9 cellular contexts compared by ENCODE assay signal in the genomic region with DNA sequence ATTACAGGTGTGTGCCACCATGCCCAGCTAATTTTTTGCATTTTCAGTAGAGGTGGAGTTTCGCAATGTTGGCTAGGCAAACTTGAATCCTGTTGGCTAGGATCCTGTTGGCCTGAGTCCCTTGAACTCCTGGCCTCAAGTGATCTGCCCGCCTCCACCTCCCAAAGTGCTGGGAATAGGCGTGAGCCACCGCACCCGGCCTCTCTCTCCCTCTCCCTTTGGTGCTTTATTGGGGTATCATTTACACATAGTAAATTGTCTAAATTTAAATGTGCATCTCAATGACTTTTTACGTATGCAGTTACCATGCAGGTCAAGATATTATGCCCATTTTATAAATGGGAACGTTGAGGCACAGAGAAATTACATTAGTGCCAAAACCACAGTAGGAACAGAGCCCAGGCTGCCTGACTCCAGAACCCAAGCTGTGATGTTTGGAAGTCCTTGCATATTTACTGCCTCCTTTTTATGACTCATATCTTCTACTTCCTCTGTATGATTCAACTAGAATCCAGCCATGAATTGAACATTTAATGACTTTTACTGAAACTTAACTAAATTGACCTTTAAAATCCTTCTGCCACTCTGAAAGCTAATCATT. TPM values are rescaled to one million over a fixed set of nuclear protein-coding genes. Genes with fewer than 3 reads are reported as not detected.
DNase-seq lines count a peak whose midpoint lies in the region; ATAC-seq and TF ChIP-seq lines count a peak whose summit lies in the region.
"Had no signal": no experiment of that assay in that cellular context is flagged by ENCODE, and none has a peak within 500 bp of the region (broad histone marks: within the 10 kb centered on the region; RNA-seq: fewer than 3 reads in every experiment).

No MANE protein-coding gene starts in this region.

- H3K9ac ChIP-seq in OCI-LY3 (ENCODE audit: low read length) (no peak overlapping the region), colonic mucosa (ENCODE audit: low read depth in 2 of 2, low read length in 2 of 2) (no peak overlapping the region)

- no peaks in the 10 kb centered on the region for H3K9me3 ChIP-seq in OCI-LY3 (ENCODE audit: insufficient read depth, low read length)
- no peaks in the 10 kb centered on the region for H3K9me3 ChIP-seq in colonic mucosa

- H3K36me3 ChIP-seq in OCI-LY3 (replicated peaks; ENCODE audit: low read depth, low read length) (peaks cover 20% of the 10 kb centered on the region), colonic mucosa (no peaks in the 10 kb centered on the region)

- H3K4me2 ChIP-seq in OCI-LY3 (ENCODE audit: low read length) = peak overlapping the region; percentile 25; the same call in 1 of the 2 replicates

- peaks cover 7% of the 10 kb centered on the region for H3K4me1 ChIP-seq in OCI-LY3 (ENCODE audit: low read length)
- peaks cover 7% of the 10 kb centered on the region for H3K4me1 ChIP-seq in colonic mucosa

- H3K4me3 ChIP-seq in OCI-LY3 (ENCODE audit: low read length) (no peak overlapping the region), colonic mucosa (no peak overlapping the region)

- H3K79me2 ChIP-seq in OCI-LY3 (ENCODE audit: low read length) = no peaks in the 10 kb centered on the region

- no peak overlapping the region for H2AFZ ChIP-seq in OCI-LY3 (ENCODE audit: low read depth, low read length)

- intact Hi-C loops in colonic mucosa (cut with DNase I) = no loop called here

- TF ChIP-seq CTCF in OCI-LY3 (IDR thresholded peaks at IDR 0.05; ENCODE audit: low read depth, low read length) (no peak), colonic mucosa (IDR thresholded peaks at IDR 0.05) (no peak)

- H3K27ac ChIP-seq in OCI-LY3 (ENCODE audit: low read length) (0 out of 2 replicates have a peak overlapping the region, but pooled peaks have one; percentile 7), colonic mucosa (peak overlapping the region; percentile 44)

- H4K20me1 ChIP-seq in OCI-LY3 (ENCODE audit: insufficient read depth, low read length) = no peaks in the 10 kb centered on the region

- H3K27me3 ChIP-seq in OCI-LY3 (ENCODE audit: low read depth, low read length) = no peaks in the 10 kb centered on the region
- H3K27me3 ChIP-seq in colonic mucosa = no peaks in the 10 kb centered on the region

- ATAC-seq in HG03571 (IDR thresholded peaks at IDR 0.05; ENCODE audit: unreplicated experiment) = no peak
- ATAC-seq in GM18517 (IDR thresholded peaks at IDR 0.05; ENCODE audit: unreplicated experiment) = no peak

- DNase-seq in GM04504 (ENCODE audit: low read depth) (peak; percentile 70), colonic mucosa (peak; percentile 50), renal cortical epithelial cell (ENCODE audit: low read depth) (peak; percentile 93), GOT3 (lab: John Stamatoyannopoulos, UW) (no peak), NCI-H2107 (lab: John Stamatoyannopoulos, UW) (no peak)
- DNase-seq: Right ventricle myocardium superior had no signal

RNA-seq across cellular contexts. Expression of a gene that starts 34.0 kb away (rescaled TPM):
- 10 to 100 TPM; 17.8 to 19.5 TPM for total RNA-seq in colonic mucosa
- 14.5 and 27.6 TPM in 2 replicates for total RNA-seq in renal cortical epithelial cell

RNA-seq across cellular contexts. Expression of a gene that starts 34.3 kb away (rescaled TPM):
- total RNA-seq in colonic mucosa = 10 to 100 TPM in 1 of 2 donors, 1 to 10 TPM in 1; 9.6 to 13.6 TPM
- total RNA-seq in renal cortical epithelial cell = 14.8 and 17.0 TPM in 2 replicates

RNA-seq across cellular contexts. Expression of a gene that starts 34.4 kb away (rescaled TPM):
- total RNA-seq in colonic mucosa = 10 to 100 TPM; 16.5 to 24.5 TPM
- total RNA-seq in renal cortical epithelial cell = 5.2 and 8.8 TPM in 2 replicates

Comparison
In these comparisons a context has a peak if more than half of its experiments do, and no peak if none do; other contexts are left out.
1. DNase-seq: peak in GM04504 (single experiment), colonic mucosa (single experiment) and renal cortical epithelial cell (single experiment); none in GOT3 (single experiment) and NCI-H2107 (single experiment).